Comparison of ENCODE assay signal across 20 cellular contexts in the genomic region with DNA sequence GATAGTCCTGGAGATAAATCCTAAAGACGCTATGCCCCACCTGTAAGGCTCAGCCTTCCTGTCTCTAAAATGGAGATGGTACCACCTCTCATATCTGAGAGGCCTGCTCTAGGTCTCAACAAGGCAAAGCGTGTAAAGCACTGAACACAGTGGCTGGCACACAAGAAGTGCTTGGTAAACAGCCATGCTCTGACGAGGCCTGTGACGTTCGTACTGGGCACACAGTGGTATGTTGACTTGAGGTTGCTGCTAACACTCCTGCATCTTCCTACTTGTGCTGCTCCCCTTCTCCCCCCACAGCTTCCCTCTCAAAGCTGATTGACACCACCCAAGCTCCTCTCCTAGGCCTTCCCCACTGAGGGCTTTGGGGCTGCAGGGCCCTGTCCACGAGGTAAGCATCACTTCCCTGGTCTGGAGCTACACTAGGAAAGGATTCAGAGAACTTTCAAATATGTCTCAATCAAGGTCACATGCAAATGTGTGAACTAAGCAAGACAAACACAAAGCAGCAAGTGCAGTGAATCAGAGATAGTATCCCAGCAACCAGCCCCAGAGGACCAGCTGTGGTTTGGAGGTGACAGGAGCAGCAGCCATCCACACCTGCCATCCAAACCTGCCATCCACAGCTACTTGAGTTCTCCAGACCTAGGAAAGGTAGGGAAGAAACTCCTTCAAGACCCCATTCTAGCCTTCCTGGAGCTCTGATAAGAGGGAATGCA.
DNase-seq lines count a peak whose midpoint lies in the region; ATAC-seq, FAIRE-seq and TF ChIP-seq lines count a peak whose summit lies in the region.
"Had no signal": no experiment of that assay in that cellular context is flagged by ENCODE, and none has a peak within 500 bp of the region (broad histone marks: within the 10 kb centered on the region; RNA-seq: fewer than 3 reads in every experiment).

No MANE protein-coding gene starts in this region.

- H3K4ac ChIP-seq in trophoblast cell (ENCODE audit: low read depth, low read length): no peak overlapping the region

- no peak overlapping the region for H4K8ac ChIP-seq in trophoblast cell (ENCODE audit: low read depth, low read length)

- no peak overlapping the region for H3K27ac ChIP-seq in trophoblast cell (ENCODE audit: low read depth, low read length)
- H3K27ac ChIP-seq: tibial artery had no signal

- no peaks in the 10 kb centered on the region for H3K79me1 ChIP-seq in trophoblast cell (ENCODE audit: low read length)

- peaks cover 8% of the 10 kb centered on the region for H3K9me3 Mint-ChIP-seq in stimulated activated memory B cell treated with anti-CD40 and anti-IgM and Interleukin-4, amounts not matched to agents 10 μg/mL and 1 μg/mL and 100 μg/mL, for 72 hours
- H3K9me3 Mint-ChIP-seq: activated CD8-positive, alpha-beta T cell treated with anti-CD3 and anti-CD28 coated beads for 36 hours; activated naive CD8-positive, alpha-beta T cell treated with anti-CD3 and anti-CD28 coated beads, Interleukin-2, amount 50 U/mL, for 24 hours; activated T-cell treated with anti-CD3 and anti-CD28 coated beads, Interleukin-2, amount 50 U/mL, for 72 hours had no signal

- no peak overlapping the region for H2BK120ac ChIP-seq in trophoblast cell (ENCODE audit: insufficient read depth, low read length, poor library complexity)

- no peak overlapping the region for H2AK5ac ChIP-seq in trophoblast cell (ENCODE audit: low read length)

- H3K18ac ChIP-seq in trophoblast cell (ENCODE audit: low read length): no peak overlapping the region

- H3K14ac ChIP-seq in trophoblast cell (ENCODE audit: low read length): no peak overlapping the region

- no peak overlapping the region for H2BK5ac ChIP-seq in trophoblast cell (ENCODE audit: low read depth, low read length, poor library complexity)

- ATAC-seq in stimulated activated memory B cell treated with anti-CD40 and anti-IgM and Interleukin-4, amounts not matched to agents 10 μg/mL and 1 μg/mL and 100 μg/mL, for 72 hours: peak; percentile 71
- ATAC-seq: activated CD8-positive, alpha-beta T cell treated with anti-CD3 and anti-CD28 coated beads for 36 hours; activated naive CD8-positive, alpha-beta T cell treated with anti-CD3 and anti-CD28 coated beads, Interleukin-2, amount 50 U/mL, for 24 hours; K562 had no signal

- no peaks in the 10 kb centered on the region for H3K27me3 ChIP-seq in trophoblast cell (ENCODE audit: insufficient read depth, low read length)
- H3K27me3 ChIP-seq: tibial artery had no signal

- peaks cover 0 to 4% of the 10 kb centered on the region in 2 experiments for H3K36me3 ChIP-seq in trophoblast cell (ENCODE audit: control insufficient read depth in 1 of 2, insufficient read depth in 2 of 2, low read length in 2 of 2)

- no peak overlapping the region for H2BK12ac ChIP-seq in trophoblast cell (ENCODE audit: low read length)

- no peak overlapping the region for H2AFZ ChIP-seq in trophoblast cell (ENCODE audit: insufficient read depth, low read length, poor library complexity)

- peak overlapping the region; percentile 65 for H3K27ac Mint-ChIP-seq in stimulated activated memory B cell treated with anti-CD40 and anti-IgM and Interleukin-4, amounts not matched to agents 10 μg/mL and 1 μg/mL and 100 μg/mL, for 72 hours
- H3K27ac Mint-ChIP-seq: activated CD8-positive, alpha-beta T cell treated with anti-CD3 and anti-CD28 coated beads for 36 hours; activated naive CD8-positive, alpha-beta T cell treated with anti-CD3 and anti-CD28 coated beads, Interleukin-2, amount 50 U/mL, for 24 hours; activated T-cell treated with anti-CD3 and anti-CD28 coated beads, Interleukin-2, amount 50 U/mL, for 72 hours; CD4-positive, CD25-positive, alpha-beta regulatory T cell had no signal

- H4K12ac ChIP-seq in trophoblast cell (ENCODE audit: low read depth, low read length): no peak overlapping the region

- no peak overlapping the region for H3K4me3 Mint-ChIP-seq in stimulated activated memory B cell treated with anti-CD40 and anti-IgM and Interleukin-4, amounts not matched to agents 10 μg/mL and 1 μg/mL and 100 μg/mL, for 72 hours
- H3K4me3 Mint-ChIP-seq: activated CD8-positive, alpha-beta T cell treated with anti-CD3 and anti-CD28 coated beads for 36 hours; activated naive CD8-positive, alpha-beta T cell treated with anti-CD3 and anti-CD28 coated beads, Interleukin-2, amount 50 U/mL, for 24 hours; activated T-cell treated with anti-CD3 and anti-CD28 coated beads, Interleukin-2, amount 50 U/mL, for 72 hours; CD4-positive, CD25-positive, alpha-beta regulatory T cell had no signal

- TF ChIP-seq POLR2A in H54 (IDR thresholded peaks at IDR 0.05; ENCODE audit: low read depth, low read length): no peak

- H3K4me1 ChIP-seq in trophoblast cell (ENCODE audit: control insufficient read depth in 1 of 2, insufficient read depth in 2 of 2, low read length in 2 of 2): peaks cover 0 to 3% of the 10 kb centered on the region in 2 experiments

- H3K4me3 ChIP-seq in choroid plexus epithelial cell (ENCODE audit: low read depth, low read length) (no peak overlapping the region), trophoblast cell (ENCODE audit: low read depth, low read length) (no peak overlapping the region)
- H3K4me3 ChIP-seq: K562, tibial artery had no signal

- H3K9me3 ChIP-seq in trophoblast cell (ENCODE audit: insufficient read depth, low read depth, low read length): no peaks in the 10 kb centered on the region

- peaks cover 80% of the 10 kb centered on the region for H3K36me3 Mint-ChIP-seq in stimulated activated memory B cell treated with anti-CD40 and anti-IgM and Interleukin-4, amounts not matched to agents 10 μg/mL and 1 μg/mL and 100 μg/mL, for 72 hours
- H3K36me3 Mint-ChIP-seq: CD4-positive, CD25-positive, alpha-beta regulatory T cell had no signal

- no peaks in the 10 kb centered on the region for H3K27me3 Mint-ChIP-seq in stimulated activated memory B cell treated with anti-CD40 and anti-IgM and Interleukin-4, amounts not matched to agents 10 μg/mL and 1 μg/mL and 100 μg/mL, for 72 hours
- H3K27me3 Mint-ChIP-seq: activated naive CD8-positive, alpha-beta T cell treated with anti-CD3 and anti-CD28 coated beads, Interleukin-2, amount 50 U/mL, for 24 hours had no signal

- FAIRE-seq in H54 (lab: Jason Lieb, UNC): no peak
- FAIRE-seq: A204.1, endometrium, K562, RCC 7860 had no signal

- no peak for TF ChIP-seq CTCF in choroid plexus epithelial cell (conservative IDR thresholded peaks at IDR 0.05; ENCODE audit: low read depth, low read length)

- H3K4me1 Mint-ChIP-seq in stimulated activated memory B cell treated with anti-CD40 and anti-IgM and Interleukin-4, amounts not matched to agents 10 μg/mL and 1 μg/mL and 100 μg/mL, for 72 hours: peaks cover 81% of the 10 kb centered on the region
- H3K4me1 Mint-ChIP-seq: CD4-positive, CD25-positive, alpha-beta regulatory T cell had no signal

- no peak overlapping the region for H3K4me2 ChIP-seq in trophoblast cell (ENCODE audit: low read length)

- peak; percentile 33 for DNase-seq in NCI-H2029 (lab: John Stamatoyannopoulos, UW)
- no peak for DNase-seq in NCI-H2029 treated with DMSO at 0.1 percent for 48 hours (lab: John Stamatoyannopoulos, UW)
- peak; percentile 55 for DNase-seq in NCI-H146 (lab: John Stamatoyannopoulos, UW)
- DNase-seq in choroid plexus epithelial cell (ENCODE audit: low read depth): peak; percentile 45
- DNase-seq in trophoblast cell: no peak
- no peak for DNase-seq in GM19240 (ENCODE audit: insufficient read length, low spot score)
- DNase-seq in H54 (ENCODE audit: insufficient read length, low spot score): no peak
- DNase-seq: activated CD8-positive, alpha-beta T cell treated with anti-CD3 and anti-CD28 coated beads for 36 hours; activated naive CD8-positive, alpha-beta T cell treated with anti-CD3 and anti-CD28 coated beads, Interleukin-2, amount 50 U/mL, for 24 hours; activated T-cell treated with anti-CD3 and anti-CD28 coated beads, Interleukin-2, amount 50 U/mL, for 72 hours; CD4-positive, CD25-positive, alpha-beta regulatory T cell; NCI-H69; stimulated activated CD4-positive, alpha-beta T cell treated with anti-CD3 and anti-CD28 coated beads, Interleukin-2, amount 100 ng/mL, for 48 hours; SW 1271; tibial artery had no signal

- H4K91ac ChIP-seq in trophoblast cell (ENCODE audit: low read depth, low read length): no peak overlapping the region

- H3K9ac ChIP-seq in trophoblast cell (ENCODE audit: low read length): no peak overlapping the region

- no peaks in the 10 kb centered on the region for H3K79me2 ChIP-seq in trophoblast cell (ENCODE audit: control insufficient read depth, insufficient read depth, low read length, poor library complexity)

- no CpG with 5 or more reads among the region's 6 CpGs for WGBS in trophoblast cell (ENCODE audit: extremely low coverage, insufficient coverage, insufficient read length)

- no peak overlapping the region for H3K23ac ChIP-seq in trophoblast cell (ENCODE audit: low read length)

Comparison
In these comparisons a context has a peak if more than half of its experiments do, and no peak if none do; other contexts are left out.
1. DNase-seq: peak in NCI-H2029 (single experiment), NCI-H146 (single experiment) and choroid plexus epithelial cell (single experiment); none in NCI-H2029 treated with DMSO at 0.1 percent for 48 hours (single experiment), trophoblast cell (0 of 2), GM19240 (single experiment) and H54 (single experiment).